ENCODE assay signal across 2 cellular contexts in the genomic region with DNA sequence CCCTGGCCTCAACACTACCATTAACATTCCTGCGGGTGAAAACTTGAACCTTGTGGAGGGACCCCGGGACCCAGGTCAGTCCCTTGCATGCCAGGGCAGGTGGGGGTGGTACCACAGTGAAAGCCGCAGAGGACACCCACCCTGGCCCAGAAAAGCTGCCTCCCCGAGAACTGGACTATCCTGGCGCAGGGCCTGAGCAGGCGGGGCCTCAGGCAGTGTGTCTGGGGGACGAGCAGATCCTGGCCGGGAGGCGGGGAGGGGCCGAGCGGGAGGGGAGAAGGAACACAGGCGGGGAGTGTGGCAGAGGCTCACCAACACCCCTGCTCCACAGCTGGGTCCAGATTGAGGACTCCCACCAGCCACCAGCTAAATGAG.
TF ChIP-seq lines count a peak whose summit lies in the region.

No MANE protein-coding gene starts in this region.

TF ChIP-seq in HCT116, 20 proteins besides CTCF, POLR2A, EP300 and RAD21:
- no peak for TF ChIP-seq ELF1 (IDR thresholded peaks at IDR 0.05; ENCODE audit: borderline replicate concordance, low read depth)
- TF ChIP-seq SP1 (IDR thresholded peaks at IDR 0.05; ENCODE audit: low read depth), result no peak
- no peak for TF ChIP-seq EZH2 (IDR thresholded peaks at IDR 0.05)
- TF ChIP-seq TCF7L2 (IDR thresholded peaks at IDR 0.05; ENCODE audit: borderline replicate concordance, extremely low read depth, insufficient read depth, insufficient read length), result no peak
- TF ChIP-seq, protein P1, sequence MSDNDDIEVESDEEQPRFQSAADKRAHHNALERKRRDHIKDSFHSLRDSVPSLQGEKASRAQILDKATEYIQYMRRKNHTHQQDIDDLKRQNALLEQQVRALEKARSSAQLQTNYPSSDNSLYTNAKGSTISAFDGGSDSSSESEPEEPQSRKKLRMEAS (IDR thresholded peaks at IDR 0.05), result no peak
- TF ChIP-seq ZFX (IDR thresholded peaks at IDR 0.05), result no peak
- TF ChIP-seq ZNF274 (IDR thresholded peaks at IDR 0.05; ENCODE audit: low read depth, low read length), result no peak
- no peak for TF ChIP-seq SIN3A (IDR thresholded peaks at IDR 0.05; ENCODE audit: low read depth)
- TF ChIP-seq, protein P2, sequence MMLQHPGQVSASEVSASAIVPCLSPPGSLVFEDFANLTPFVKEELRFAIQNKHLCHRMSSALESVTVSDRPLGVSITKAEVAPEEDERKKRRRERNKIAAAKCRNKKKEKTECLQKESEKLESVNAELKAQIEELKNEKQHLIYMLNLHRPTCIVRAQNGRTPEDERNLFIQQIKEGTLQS (IDR thresholded peaks at IDR 0.05), result no peak
- no peak for TF ChIP-seq SRF (IDR thresholded peaks at IDR 0.05; ENCODE audit: low read depth)
- no peak for TF ChIP-seq CBX3 (IDR thresholded peaks at IDR 0.05; ENCODE audit: low read depth)
- no peak for TF ChIP-seq EGR1 (IDR thresholded peaks at IDR 0.05; ENCODE audit: low read depth)
- no peak for TF ChIP-seq JUND (IDR thresholded peaks at IDR 0.05)
- TF ChIP-seq CEBPB (IDR thresholded peaks at IDR 0.05; ENCODE audit: low read depth), result no peak

TF ChIP-seq in K562, 482 proteins besides CTCF, POLR2A, EP300 and RAD21:
- no peak for TF ChIP-seq ZNF778 (CRISPR knock-in tag; IDR thresholded peaks at IDR 0.05)
- no peak for TF ChIP-seq CTBP1 (IDR thresholded peaks at IDR 0.05; ENCODE audit: borderline replicate concordance)
- no peak for TF ChIP-seq NFE2 (IDR thresholded peaks at IDR 0.05; ENCODE audit: low read depth)
- TF ChIP-seq, protein P3, sequence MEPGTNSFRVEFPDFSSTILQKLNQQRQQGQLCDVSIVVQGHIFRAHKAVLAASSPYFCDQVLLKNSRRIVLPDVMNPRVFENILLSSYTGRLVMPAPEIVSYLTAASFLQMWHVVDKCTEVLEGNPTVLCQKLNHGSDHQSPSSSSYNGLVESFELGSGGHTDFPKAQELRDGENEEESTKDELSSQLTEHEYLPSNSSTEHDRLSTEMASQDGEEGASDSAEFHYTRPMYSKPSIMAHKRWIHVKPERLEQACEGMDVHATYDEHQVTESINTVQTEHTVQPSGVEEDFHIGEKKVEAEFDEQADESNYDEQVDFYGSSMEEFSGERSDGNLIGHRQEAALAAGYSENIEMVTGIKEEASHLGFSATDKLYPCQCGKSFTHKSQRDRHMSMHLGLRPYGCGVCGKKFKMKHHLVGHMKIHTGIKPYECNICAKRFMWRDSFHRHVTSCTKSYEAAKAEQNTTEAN (CRISPR knock-in tag; IDR thresholded peaks at IDR 0.05), result no peak
- no peak for TF ChIP-seq SAFB (IDR thresholded peaks at IDR 0.05; ENCODE audit: borderline replicate concordance, low read depth, low read length)
- no peak for TF ChIP-seq CBFA2T2 (conservative IDR thresholded peaks at IDR 0.05)
- no peak for TF ChIP-seq EZH2 (IDR thresholded peaks at IDR 0.05; ENCODE audit: borderline replicate concordance, low read depth, low read length)
- no peak for TF ChIP-seq ZNF232 (CRISPR knock-in tag; IDR thresholded peaks at IDR 0.05)
- TF ChIP-seq RBM39 (optimal IDR thresholded peaks at IDR 0.05; ENCODE audit: low read depth, low read length), result no peak
- no peak for TF ChIP-seq ESRRB (CRISPR knock-in tag; IDR thresholded peaks at IDR 0.05; ENCODE audit: borderline replicate concordance)
- no peak for TF ChIP-seq ZBTB8A (IDR thresholded peaks at IDR 0.05; ENCODE audit: partially characterized antibody)
- TF ChIP-seq SETDB1 (IDR thresholded peaks at IDR 0.05; ENCODE audit: low read length), result no peak
- TF ChIP-seq, protein P2 (IDR thresholded peaks at IDR 0.05), result no peak
- TF ChIP-seq, protein P2 (CRISPR knock-in tag; conservative IDR thresholded peaks at IDR 0.05), result no peak
- TF ChIP-seq KAT7 (CRISPR knock-in tag; IDR thresholded peaks at IDR 0.05; ENCODE audit: borderline replicate concordance), result no peak
- TF ChIP-seq, protein P4, sequence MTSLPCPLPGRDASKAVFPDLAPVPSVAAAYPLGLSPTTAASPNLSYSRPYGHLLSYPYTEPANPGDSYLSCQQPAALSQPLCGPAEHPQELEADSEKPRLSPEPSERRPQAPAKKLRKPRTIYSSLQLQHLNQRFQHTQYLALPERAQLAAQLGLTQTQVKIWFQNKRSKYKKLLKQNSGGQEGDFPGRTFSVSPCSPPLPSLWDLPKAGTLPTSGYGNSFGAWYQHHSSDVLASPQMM (CRISPR knock-in tag; IDR thresholded peaks at IDR 0.05), result no peak
- no peak for TF ChIP-seq ZNF133 (CRISPR knock-in tag; IDR thresholded peaks at IDR 0.05)
- TF ChIP-seq, protein P5, sequence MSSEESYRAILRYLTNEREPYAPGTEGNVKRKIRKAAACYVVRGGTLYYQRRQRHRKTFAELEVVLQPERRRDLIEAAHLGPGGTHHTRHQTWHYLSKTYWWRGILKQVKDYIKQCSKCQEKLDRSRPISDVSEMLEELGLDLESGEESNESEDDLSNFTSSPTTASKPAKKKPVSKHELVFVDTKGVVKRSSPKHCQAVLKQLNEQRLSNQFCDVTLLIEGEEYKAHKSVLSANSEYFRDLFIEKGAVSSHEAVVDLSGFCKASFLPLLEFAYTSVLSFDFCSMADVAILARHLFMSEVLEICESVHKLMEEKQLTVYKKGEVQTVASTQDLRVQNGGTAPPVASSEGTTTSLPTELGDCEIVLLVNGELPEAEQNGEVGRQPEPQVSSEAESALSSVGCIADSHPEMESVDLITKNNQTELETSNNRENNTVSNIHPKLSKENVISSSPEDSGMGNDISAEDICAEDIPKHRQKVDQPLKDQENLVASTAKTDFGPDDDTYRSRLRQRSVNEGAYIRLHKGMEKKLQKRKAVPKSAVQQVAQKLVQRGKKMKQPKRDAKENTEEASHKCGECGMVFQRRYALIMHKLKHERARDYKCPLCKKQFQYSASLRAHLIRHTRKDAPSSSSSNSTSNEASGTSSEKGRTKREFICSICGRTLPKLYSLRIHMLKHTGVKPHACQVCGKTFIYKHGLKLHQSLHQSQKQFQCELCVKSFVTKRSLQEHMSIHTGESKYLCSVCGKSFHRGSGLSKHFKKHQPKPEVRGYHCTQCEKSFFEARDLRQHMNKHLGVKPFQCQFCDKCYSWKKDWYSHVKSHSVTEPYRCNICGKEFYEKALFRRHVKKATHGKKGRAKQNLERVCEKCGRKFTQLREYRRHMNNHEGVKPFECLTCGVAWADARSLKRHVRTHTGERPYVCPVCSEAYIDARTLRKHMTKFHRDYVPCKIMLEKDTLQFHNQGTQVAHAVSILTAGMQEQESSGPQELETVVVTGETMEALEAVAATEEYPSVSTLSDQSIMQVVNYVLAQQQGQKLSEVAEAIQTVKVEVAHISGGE (CRISPR knock-in tag; IDR thresholded peaks at IDR 0.05), result no peak
- TF ChIP-seq SMARCA4 (IDR thresholded peaks at IDR 0.05), result no peak
